In the genomic region with DNA sequence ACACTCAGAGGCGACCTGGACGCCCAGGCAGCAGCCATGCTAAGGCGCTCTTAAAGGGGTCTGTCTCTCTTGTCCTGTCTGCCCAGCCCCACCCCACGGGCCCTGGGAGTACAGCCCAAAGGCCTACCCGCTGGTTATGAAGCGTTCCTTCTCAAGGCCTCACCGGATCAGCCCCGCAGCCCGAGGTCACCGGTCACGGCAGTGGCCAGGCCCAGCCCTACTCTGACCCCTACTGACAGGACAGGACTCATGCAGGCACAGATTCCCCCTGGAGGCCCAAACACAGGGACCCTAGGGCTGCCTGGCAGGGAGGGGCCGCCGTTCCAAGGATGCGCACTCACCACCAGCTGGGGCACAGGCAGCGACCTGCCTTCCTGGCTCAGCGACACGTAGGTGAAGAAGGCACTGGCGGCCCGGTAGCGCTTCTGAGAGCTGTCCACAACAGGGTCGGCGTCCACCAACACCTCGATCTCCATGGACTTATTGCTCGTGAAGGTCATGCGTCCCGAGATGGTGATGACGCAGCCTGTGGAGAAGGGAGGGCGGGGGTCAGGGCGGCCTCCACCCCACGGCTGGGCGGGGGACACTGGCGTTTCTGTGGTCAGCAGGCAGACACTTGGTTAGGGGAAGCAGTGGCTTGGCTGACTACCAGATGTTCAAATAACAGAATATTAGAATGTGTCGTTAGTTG, we compare ENCODE assay signal across 12 cellular contexts. TPM values are rescaled to one million over a fixed set of nuclear protein-coding genes. Genes with fewer than 3 reads are reported as not detected.
DNase-seq lines count a peak whose midpoint lies in the region; ATAC-seq and TF ChIP-seq lines count a peak whose summit lies in the region.
"Had no signal": no experiment of that assay in that cellular context is flagged by ENCODE, and none has a peak within 500 bp of the region (broad histone marks: within the 10 kb centered on the region; RNA-seq: fewer than 3 reads in every experiment).

No MANE protein-coding gene starts in this region.

- ATAC-seq in RWPE2 (ENCODE audit: low read depth) (no peak), GM18870 (IDR thresholded peaks at IDR 0.05; ENCODE audit: unreplicated experiment) (no peak)
- ATAC-seq: activated naive CD4-positive, alpha-beta T cell treated with anti-CD3 and anti-CD28 coated beads, Interleukin-2, amount 50 U/mL, for 72 hours had no signal

- H3K4me2 ChIP-seq in neural progenitor cell, result no peak overlapping the region

- peaks cover 5% of the 10 kb centered on the region for H3F3A ChIP-seq in neural progenitor cell (ENCODE audit: low read depth)

- no peaks in the 10 kb centered on the region; the same call in 1 of the 2 replicates for H3K36me3 ChIP-seq in RWPE2 (ENCODE audit: low read depth)
- no peaks in the 10 kb centered on the region for H3K36me3 ChIP-seq in neural progenitor cell
- no peaks in the 10 kb centered on the region for H3K36me3 ChIP-seq in suprapubic skin

- WGBS in suprapubic skin, result 66% methylated on average over 6 of the region's 33 CpGs

- H3K27me3 ChIP-seq in RWPE2 (ENCODE audit: insufficient read depth, poor library complexity, severe bottlenecking) (no peaks in the 10 kb centered on the region), neural progenitor cell (no peaks in the 10 kb centered on the region), suprapubic skin (no peaks in the 10 kb centered on the region)

- H3K4me1 Mint-ChIP-seq in neural progenitor cell, result peaks cover 31% of the 10 kb centered on the region
- H3K4me1 Mint-ChIP-seq: activated B cell treated with CpG ODN at 0.5 μM for 24 hours had no signal

- H3K9ac ChIP-seq in neural progenitor cell, result no peak overlapping the region

- no peak for TF ChIP-seq POLR2A in suprapubic skin (IDR thresholded peaks at IDR 0.05)

- H3K9me3 ChIP-seq in RWPE2 (ENCODE audit: severe bottlenecking) (no peaks in the 10 kb centered on the region), neural progenitor cell (ENCODE audit: low read depth) (no peaks in the 10 kb centered on the region), suprapubic skin (no peaks in the 10 kb centered on the region)

- DNase-seq in EH (ENCODE audit: low read depth), result peak; percentile 33
- DNase-seq in RWPE2 (ENCODE audit: low spot score), result no peak
- DNase-seq in fibroblast of the aortic adventitia (ENCODE audit: low read depth), result no peak
- DNase-seq in neural progenitor cell (ENCODE audit: low spot score), result peak; percentile 76
- no peak for DNase-seq in suprapubic skin (ENCODE audit: low spot score in 2 of 2)
- no peak for DNase-seq in activated CD4-positive, alpha-beta T cell treated with anti-CD3 and anti-CD28 coated beads, Interleukin-2, amount 50 U/mL, for 48 hours
- no peak for DNase-seq in T-helper 2 cell
- DNase-seq: activated B cell treated with CpG ODN at 0.5 μM for 24 hours, NCI-H524 treated with DMSO at 0.1 percent for 48 hours, nucleus accumbens had no signal

- H3K27me3 Mint-ChIP-seq in neural progenitor cell (ENCODE audit: insufficient read depth, low read depth), result peaks cover 2% of the 10 kb centered on the region
- H3K27me3 Mint-ChIP-seq: activated B cell treated with CpG ODN at 0.5 μM for 24 hours had no signal

- H4K20me1 ChIP-seq in neural progenitor cell (ENCODE audit: low read depth), result peaks cover 16% of the 10 kb centered on the region

- H2AFZ ChIP-seq in neural progenitor cell (replicated peaks), result no peak overlapping the region

- H3K9me3 Mint-ChIP-seq in neural progenitor cell, result no peaks in the 10 kb centered on the region
- H3K9me3 Mint-ChIP-seq: activated B cell treated with CpG ODN at 0.5 μM for 24 hours; activated naive CD4-positive, alpha-beta T cell treated with anti-CD3 and anti-CD28 coated beads, Interleukin-2, amount 50 U/mL, for 72 hours had no signal

- peaks cover 6% of the 10 kb centered on the region for H3K36me3 Mint-ChIP-seq in neural progenitor cell
- H3K36me3 Mint-ChIP-seq: activated naive CD4-positive, alpha-beta T cell treated with anti-CD3 and anti-CD28 coated beads, Interleukin-2, amount 50 U/mL, for 72 hours had no signal

- no peak overlapping the region for H3K27ac Mint-ChIP-seq in neural progenitor cell
- H3K27ac Mint-ChIP-seq: activated B cell treated with CpG ODN at 0.5 μM for 24 hours had no signal

- no peak overlapping the region for H3K27ac ChIP-seq in RWPE2 (ENCODE audit: poor library complexity, severe bottlenecking)
- H3K27ac ChIP-seq in neural progenitor cell, result no peak overlapping the region
- no peak overlapping the region for H3K27ac ChIP-seq in suprapubic skin

- H3K4me3 ChIP-seq in RWPE2 (ENCODE audit: severe bottlenecking), result no peak overlapping the region
- no peak overlapping the region for H3K4me3 ChIP-seq in fibroblast of the aortic adventitia (ENCODE audit: low read depth, low read length)
- H3K4me3 ChIP-seq in neural progenitor cell, result no peak overlapping the region
- no peak overlapping the region for H3K4me3 ChIP-seq in suprapubic skin

- no peak overlapping the region for H3K4me3 Mint-ChIP-seq in neural progenitor cell
- H3K4me3 Mint-ChIP-seq: activated B cell treated with CpG ODN at 0.5 μM for 24 hours had no signal

- no peaks in the 10 kb centered on the region for H3K79me2 ChIP-seq in neural progenitor cell (ENCODE audit: low read depth)

- peak; percentile 20 for TF ChIP-seq CTCF in RWPE2 (IDR thresholded peaks at IDR 0.05; ENCODE audit: poor library complexity, severe bottlenecking)
- TF ChIP-seq CTCF in fibroblast of the aortic adventitia (IDR thresholded peaks at IDR 0.05; ENCODE audit: insufficient read depth, low read length), result peak; percentile 39
- peak; percentile 61 for TF ChIP-seq CTCF in neural progenitor cell (IDR thresholded peaks at IDR 0.05)
- no peak for TF ChIP-seq CTCF in suprapubic skin (IDR thresholded peaks at IDR 0.05)

- H3K4me1 ChIP-seq in RWPE2 (ENCODE audit: insufficient read depth, poor library complexity, severe bottlenecking), result no peaks in the 10 kb centered on the region
- peaks cover 10% of the 10 kb centered on the region for H3K4me1 ChIP-seq in neural progenitor cell
- peaks cover 11% of the 10 kb centered on the region for H3K4me1 ChIP-seq in suprapubic skin

- no peak for TF ChIP-seq EP300 in suprapubic skin (IDR thresholded peaks at IDR 0.05)

RNA-seq across cellular contexts. Expression of a gene that starts 20.0 kb away (rescaled TPM):
- total RNA-seq in fibroblast of the aortic adventitia (ENCODE audit: low replicate concordance), result 9.9 and 10.9 TPM in 2 replicates
- total RNA-seq in neural progenitor cell (ENCODE audit: low replicate concordance), result 8.4 and 27.3 TPM in 2 replicates
- 10 to 100 TPM in 3 of 4 donors, 1 to 10 TPM in 1; 5.6 to 16.1 (median 14.2) TPM for total RNA-seq in suprapubic skin

RNA-seq across cellular contexts. Expression of a gene that starts 36.9 kb away (rescaled TPM):
- total RNA-seq in fibroblast of the aortic adventitia (ENCODE audit: low replicate concordance) (not detected in 2 replicates), neural progenitor cell (ENCODE audit: low replicate concordance) (5.5 and 22.2 TPM in 2 replicates), suprapubic skin (not detected)
- total RNA-seq: activated B cell treated with CpG ODN at 0.5 μM for 24 hours; activated naive CD4-positive, alpha-beta T cell treated with anti-CD3 and anti-CD28 coated beads, Interleukin-2, amount 50 U/mL, for 72 hours had no signal

RNA-seq across cellular contexts. Expression of a gene that starts 45.1 kb away (rescaled TPM):
- 53.5 and 99.1 TPM in 2 replicates for total RNA-seq in fibroblast of the aortic adventitia (ENCODE audit: low replicate concordance)
- total RNA-seq in neural progenitor cell (ENCODE audit: low replicate concordance), result 88.4 and 118 TPM in 2 replicates
- total RNA-seq in suprapubic skin, result 10 to 100 TPM; 20.2 to 65.0 (median 58.1) TPM

Comparison
In these comparisons a context has a peak if more than half of its experiments do, and no peak if none do; other contexts are left out.
1. DNase-seq: peak in EH (single experiment) and neural progenitor cell (single experiment); none in RWPE2 (single experiment), fibroblast of the aortic adventitia (single experiment), suprapubic skin (0 of 2), activated CD4-positive, alpha-beta T cell treated with anti-CD3 and anti-CD28 coated beads, Interleukin-2, amount 50 U/mL, for 48 hours (0 of 2) and T-helper 2 cell (0 of 5).
2. CTCF ChIP-seq: peak in RWPE2 (single experiment), fibroblast of the aortic adventitia (single experiment) and neural progenitor cell (single experiment); none in suprapubic skin (0 of 2).